In genomic region chr17:18361837-18362380, GRCh38 we compare ENCODE assay signal across 8 cellular contexts. TPM values are rescaled to one million over a fixed set of nuclear protein-coding genes. Genes with fewer than 3 reads are reported as not detected.
DNase-seq lines count a peak whose midpoint lies in the region; TF ChIP-seq lines count a peak whose summit lies in the region.

No MANE protein-coding gene starts in this region.

- H3K14ac ChIP-seq in neuronal stem cell (ENCODE audit: low read length) = no peak overlapping the region

- no peak overlapping the region for H2BK15ac ChIP-seq in neuronal stem cell (ENCODE audit: low read length)

- no peak overlapping the region for H3K18ac ChIP-seq in neuronal stem cell (ENCODE audit: low read length)

- no peak overlapping the region for H3K23ac ChIP-seq in neuronal stem cell (ENCODE audit: low read depth, low read length, poor library complexity)

- H3K36me3 ChIP-seq in SJSA1 = no peaks in the 10 kb centered on the region; the same call in 1 of the 2 replicates
- peaks cover 0 to 29% (median 5%) of the 10 kb centered on the region in 3 donors for H3K36me3 ChIP-seq in esophagus squamous epithelium
- no peaks in the 10 kb centered on the region for H3K36me3 ChIP-seq in skeletal muscle satellite cell (ENCODE audit: insufficient read depth, low read length)
- peaks cover 0 to 32% of the 10 kb centered on the region in 2 donors for H3K36me3 ChIP-seq in neuronal stem cell (replicated peaks in 1 of 2; ENCODE audit: control insufficient read depth in 2 of 2, insufficient read depth in 2 of 2, low read length in 2 of 2)

- 33 to 48% methylated on average over 3 of the region's 3 CpGs for WGBS in esophagus squamous epithelium, 2 donors
- 100% methylated on average over 2 of the region's 3 CpGs; no CpG with 5 or more reads in 1 of the 2 donors for WGBS in neuronal stem cell (ENCODE audit: extremely low coverage in 2 of 2, insufficient read length in 2 of 2, insufficient replicate concordance in 1 of 2), 2 donors

- H3K4ac ChIP-seq in neuronal stem cell (ENCODE audit: low read length) = no peak overlapping the region

- no peak overlapping the region for H2AFZ ChIP-seq in neuronal stem cell (ENCODE audit: low read length)

- no peak for DNase-seq in GM12864 (ENCODE audit: low read depth)
- DNase-seq in SJSA1 (ENCODE audit: low read depth in 1 of 2, low spot score in 2 of 2) = no peak
- DNase-seq in esophagus squamous epithelium (lab: John Stamatoyannopoulos, UW) = no peak
- no peak for DNase-seq in HUDEP-2 (lab: John Stamatoyannopoulos, UW; ENCODE audit: unreplicated experiment in 76 of 76)
- no peak for DNase-seq in NCI-H2196 treated with DMSO at 0.1 percent for 48 hours (lab: John Stamatoyannopoulos, UW; ENCODE audit: unreplicated experiment)
- DNase-seq in neuronal stem cell (ENCODE audit: low spot score) = no peak
- DNase-seq in hypothalamus (lab: John Stamatoyannopoulos, UW) = no peak

- no peak overlapping the region for H2AK5ac ChIP-seq in neuronal stem cell (ENCODE audit: low read depth, low read length)

- H3K4me1 ChIP-seq in SJSA1 (replicated peaks) (peaks cover 6% of the 10 kb centered on the region), esophagus squamous epithelium (peaks cover 7 to 37% (median 7%) of the 10 kb centered on the region in 3 donors), skeletal muscle satellite cell (ENCODE audit: control insufficient read depth, insufficient read depth, low read length) (peaks cover 8% of the 10 kb centered on the region), neuronal stem cell (ENCODE audit: control insufficient read depth in 2 of 2, insufficient read depth in 1 of 2, low read depth in 1 of 2, low read length in 2 of 2) (peaks cover 0 to 2% of the 10 kb centered on the region in 2 donors)

- H3K9me3 ChIP-seq in SJSA1 (replicated peaks) (no peaks in the 10 kb centered on the region), esophagus squamous epithelium (no peaks in the 10 kb centered on the region), skeletal muscle satellite cell (replicated peaks; ENCODE audit: low read length) (no peaks in the 10 kb centered on the region), neuronal stem cell (replicated peaks in 1 of 2; ENCODE audit: control insufficient read depth in 2 of 2, insufficient read depth in 1 of 2, low read depth in 1 of 2, low read length in 2 of 2) (no peaks in the 10 kb centered on the region)

- H2BK12ac ChIP-seq in neuronal stem cell (ENCODE audit: low read length) = no peak overlapping the region

- H3K9ac ChIP-seq in skeletal muscle satellite cell (ENCODE audit: low read depth, low read length) (no peak overlapping the region), neuronal stem cell (ENCODE audit: low read depth, low read length, poor library complexity) (no peak overlapping the region)

- H4K8ac ChIP-seq in neuronal stem cell (ENCODE audit: low read depth, low read length) = no peak overlapping the region

- peak overlapping the region; percentile 81; the same call in 1 of the 2 replicates for H3K4me3 ChIP-seq in GM12864 (ENCODE audit: low read depth, low read length)
- H3K4me3 ChIP-seq in SJSA1 = peak overlapping the region; percentile 82; the same call in 1 of the 2 replicates
- peak overlapping the region; percentile 65 to 88 (median 78) for H3K4me3 ChIP-seq in esophagus squamous epithelium
- no peak overlapping the region for H3K4me3 ChIP-seq in skeletal muscle satellite cell (ENCODE audit: low read length)
- H3K4me3 ChIP-seq in neuronal stem cell (ENCODE audit: low read length in 2 of 2) = peak overlapping the region in 1 of 2 donors; percentile 72

- H3K27ac ChIP-seq in SJSA1 (no peak overlapping the region), esophagus squamous epithelium (peak overlapping the region in 3 of 4 donors; percentile 83 to 94 (median 92)), neuronal stem cell (replicated peaks; ENCODE audit: low read length) (no peak overlapping the region)

- H3K4me2 ChIP-seq in skeletal muscle satellite cell (ENCODE audit: low read length) (peak overlapping the region; percentile 81), neuronal stem cell (ENCODE audit: insufficient read depth, low read length, poor library complexity, severe bottlenecking) (no peak overlapping the region)

- intact Hi-C loops in esophagus squamous epithelium (cut with DNase I) = no loop called here

- no peaks in the 10 kb centered on the region for H3K27me3 ChIP-seq in SJSA1 (replicated peaks)
- no peaks in the 10 kb centered on the region for H3K27me3 ChIP-seq in esophagus squamous epithelium
- no peaks in the 10 kb centered on the region for H3K27me3 ChIP-seq in skeletal muscle satellite cell (ENCODE audit: control insufficient read depth, insufficient read depth, low read length)
- no peaks in the 10 kb centered on the region for H3K27me3 ChIP-seq in neuronal stem cell (ENCODE audit: control insufficient read depth in 3 of 3, insufficient read depth in 3 of 3, low read depth in 1 of 3, low read length in 3 of 3)

- no peak overlapping the region for H2BK5ac ChIP-seq in neuronal stem cell (ENCODE audit: low read length)

- H2BK120ac ChIP-seq in neuronal stem cell (ENCODE audit: low read depth, low read length) = no peak overlapping the region

- H3K79me1 ChIP-seq in neuronal stem cell (ENCODE audit: low read depth, low read length) = peaks cover 3% of the 10 kb centered on the region

- H4K91ac ChIP-seq in neuronal stem cell (ENCODE audit: low read depth, low read length, poor library complexity) = no peak overlapping the region

- no peak for TF ChIP-seq CTCF in GM12864 (IDR thresholded peaks at IDR 0.05; ENCODE audit: low read depth, low read length, missing control alignments)
- TF ChIP-seq CTCF in esophagus squamous epithelium (IDR thresholded peaks at IDR 0.05) = no peak

- TF ChIP-seq POLR2A in esophagus squamous epithelium (IDR thresholded peaks at IDR 0.05) = no peak

RNA-seq across cellular contexts. Expression of gene SHMT1, which starts 1.4 kb away (rescaled TPM):
- 20.4 and 23.0 TPM in 2 replicates for total RNA-seq in SJSA1 (2014; rRNA removed; shearing (Covaris generic))
- total RNA-seq in esophagus squamous epithelium = 100 to 1,000 TPM in 1 of 4 donors, 10 to 100 TPM in 3; 64.1 to 124 (median 67.9) TPM
- total RNA-seq in skeletal muscle satellite cell (2012; rRNA removed) = 8.3 and 17.2 TPM in 2 replicates
- 24.6 TPM for polyA plus RNA-seq in neuronal stem cell (2013, experiment 1 of 2)
- polyA plus RNA-seq in neuronal stem cell (2013, experiment 2 of 2) = 24.0 TPM

RNA-seq across cellular contexts. Expression of gene EVPLL, which starts 15.7 kb away (rescaled TPM):
- total RNA-seq in SJSA1 (2014; rRNA removed; shearing (Covaris generic)) = not detected in 2 replicates
- 10 to 100 TPM in 2 of 4 donors, 1 to 10 TPM in 2; 5.9 to 15.4 (median 10.2) TPM for total RNA-seq in esophagus squamous epithelium
- total RNA-seq in skeletal muscle satellite cell (2012; rRNA removed) = not detected in 2 replicates
- not detected for polyA plus RNA-seq in neuronal stem cell (2013, experiment 1 of 2)
- not detected for polyA plus RNA-seq in neuronal stem cell (2013, experiment 2 of 2)

RNA-seq across cellular contexts. Expression of gene SMCR8, which starts 46.8 kb away (rescaled TPM):
- 6.0 and 12.1 TPM in 2 replicates for total RNA-seq in SJSA1 (2014; rRNA removed; shearing (Covaris generic))
- total RNA-seq in esophagus squamous epithelium = 10 to 100 TPM; 10.9 to 13.0 (median 11.9) TPM
- 13.3 and 14.7 TPM in 2 replicates for total RNA-seq in skeletal muscle satellite cell (2012; rRNA removed)
- 4.7 TPM for polyA plus RNA-seq in neuronal stem cell (2013, experiment 1 of 2)
- polyA plus RNA-seq in neuronal stem cell (2013, experiment 2 of 2) = 4.8 TPM

RNA-seq across cellular contexts. Expression of gene TOP3A, which starts 47.1 kb away (rescaled TPM):
- total RNA-seq in SJSA1 (2014; rRNA removed; shearing (Covaris generic)) = 38.4 and 80.2 TPM in 2 replicates
- 10 to 100 TPM; 17.9 to 34.0 (median 21.1) TPM for total RNA-seq in esophagus squamous epithelium
- total RNA-seq in skeletal muscle satellite cell (2012; rRNA removed) = 36.2 and 45.7 TPM in 2 replicates
- 18.5 TPM for polyA plus RNA-seq in neuronal stem cell (2013, experiment 1 of 2)
- 19.5 TPM for polyA plus RNA-seq in neuronal stem cell (2013, experiment 2 of 2)

Comparison
In these comparisons a context has a peak if more than half of its experiments do, and no peak if none do; other contexts are left out.
1. H3K27ac ChIP-seq: peak in esophagus squamous epithelium (3 of 4); none in SJSA1 (single experiment) and neuronal stem cell (single experiment).